ENCODE assay signal across 7 cellular contexts in the genomic region with DNA sequence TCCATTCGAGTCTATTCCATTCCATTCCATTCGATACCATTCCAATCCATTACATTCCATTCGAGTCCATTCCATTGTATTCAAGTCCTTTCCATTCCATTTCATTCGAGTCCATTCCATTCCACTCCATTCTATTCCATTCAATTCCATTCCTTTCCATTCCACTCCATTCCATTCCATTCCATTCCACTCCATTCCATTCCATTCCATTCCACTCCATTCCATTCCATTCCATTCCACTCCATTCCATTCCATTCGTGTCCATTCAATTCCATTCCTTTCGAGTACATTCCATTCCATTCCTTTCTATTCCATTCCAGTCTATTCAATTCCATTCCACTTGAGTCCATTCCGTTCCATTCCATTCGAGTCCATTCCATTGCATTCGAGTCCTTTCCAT.
DNase-seq lines count a peak whose midpoint lies in the region; ATAC-seq, FAIRE-seq and TF ChIP-seq lines count a peak whose summit lies in the region.
"Not testable (repeated sequence)": the region's sequence is repeated elsewhere in the genome, so short reads cannot be mapped to it uniquely, and the experiment has no call there.

No MANE protein-coding gene starts in this region.

- H3K56ac ChIP-seq in IMR-90 (ENCODE audit: extremely low read depth, insufficient read depth, low read length); mesendoderm (ENCODE audit: low read length): not testable (repeated sequence)

- H3K23ac ChIP-seq in IMR-90 (ENCODE audit: low read depth, low read length); mesendoderm (ENCODE audit: low read length): not testable (repeated sequence)

- not testable (repeated sequence) for H3K27me3 ChIP-seq in GM23338 (ENCODE audit: insufficient read depth); IMR-90 (ENCODE audit: control insufficient read depth, insufficient read depth, low read length); HepG2 (ENCODE audit: control insufficient read depth in 1 of 2, insufficient read depth in 2 of 2, low read length in 2 of 2); mesendoderm (ENCODE audit: insufficient read depth, low read length, poor library complexity); upper lobe of right lung

- H4K8ac ChIP-seq in IMR-90 (ENCODE audit: low read depth in 2 of 2, low read length in 2 of 2); mesendoderm (ENCODE audit: low read depth, low read length): not testable (repeated sequence)

- TF ChIP-seq CTCF in GM23338 (conservative IDR thresholded peaks at IDR 0.05; ENCODE audit: low read depth in 2 of 2); IMR-90 (conservative IDR thresholded peaks at IDR 0.05; ENCODE audit: low read depth, low read length); HepG2 (CRISPR knock-in tag; IDR thresholded peaks at IDR 0.05); upper lobe of right lung (IDR thresholded peaks at IDR 0.05): not testable (repeated sequence)

- not testable (repeated sequence) for TF ChIP-seq POLR2A in IMR-90 (IDR thresholded peaks at IDR 0.05; ENCODE audit: low read depth, low read length); HepG2 (IDR thresholded peaks at IDR 0.05; ENCODE audit: insufficient read depth in 1 of 2, low read depth in 2 of 2, low read length in 2 of 2)

- not testable (repeated sequence) for TF ChIP-seq EP300 in HepG2 (IDR thresholded peaks at IDR 0.05; ENCODE audit: low read depth in 2 of 2, low read length in 2 of 2); HepG2 (CRISPR knock-in tag; IDR thresholded peaks at IDR 0.05; ENCODE audit: borderline replicate concordance)

- H2BK20ac ChIP-seq in IMR-90 (ENCODE audit: low read depth, low read length): not testable (repeated sequence)

- TF ChIP-seq RAD21 in IMR-90 (IDR thresholded peaks at IDR 0.05; ENCODE audit: low read length); HepG2 (CRISPR knock-in tag; IDR thresholded peaks at IDR 0.05): not testable (repeated sequence)

- not testable (repeated sequence) for ATAC-seq in GM23338; IMR-90 (ENCODE audit: low read depth); HepG2
- ATAC-seq in esophagus mucosa: peak; percentile 26
- peak; percentile 41 for ATAC-seq in sciatic nerve
- ATAC-seq in upper lobe of right lung: peak; percentile 19

- H3K79me1 ChIP-seq in IMR-90 (ENCODE audit: low read depth in 1 of 2, low read length in 2 of 2); mesendoderm (ENCODE audit: low read length): not testable (repeated sequence)

- H3K14ac ChIP-seq in IMR-90 (replicated peaks; ENCODE audit: low read depth, low read length): not testable (repeated sequence)

- peaks cover 30% of the 10 kb centered on the region for H3K27me3 Mint-ChIP-seq in GM23338 (ENCODE audit: insufficient read depth, low read depth, poor library complexity)

- peaks cover 99% of the 10 kb centered on the region for H3K9me3 Mint-ChIP-seq in GM23338

- H4K5ac ChIP-seq in IMR-90 (ENCODE audit: low read depth, low read length); mesendoderm (ENCODE audit: low read length): not testable (repeated sequence)

- intact Hi-C loops in IMR-90 (cut with micrococcal nuclease); HepG2 (cut with micrococcal nuclease; ENCODE audit: unreplicated experiment); sciatic nerve (cut with DNase I); upper lobe of right lung (cut with DNase I): not testable (repeated sequence)

- not testable (repeated sequence) for H2AFZ ChIP-seq in GM23338; IMR-90 (replicated peaks; ENCODE audit: low read length, poor library complexity); HepG2 (ENCODE audit: low read length)

- peaks cover 96% of the 10 kb centered on the region for H3K36me3 Mint-ChIP-seq in GM23338 (ENCODE audit: low read depth)

- H3K4me1 ChIP-seq in GM23338 (ENCODE audit: insufficient read depth); IMR-90 (ENCODE audit: control insufficient read depth, insufficient read depth, low read length); HepG2 (ENCODE audit: insufficient read depth, low read length); mesendoderm (ENCODE audit: control insufficient read depth, low read depth, low read length); upper lobe of right lung: not testable (repeated sequence)

- not testable (repeated sequence) for H3K36me3 ChIP-seq in GM23338 (ENCODE audit: insufficient read depth); IMR-90 (ENCODE audit: control insufficient read depth, insufficient read depth, low read length); HepG2 (replicated peaks in 1 of 2; ENCODE audit: control insufficient read depth in 1 of 2, insufficient read depth in 2 of 2, low read length in 2 of 2); mesendoderm (ENCODE audit: control insufficient read depth, insufficient read depth, low read length); upper lobe of right lung

- not testable (repeated sequence) for H3K9me1 ChIP-seq in IMR-90 (ENCODE audit: insufficient read depth, low read length)

- H3K4me3 Mint-ChIP-seq in GM23338: not testable (repeated sequence)

- FAIRE-seq in HepG2 (lab: Jason Lieb, UNC): not testable (repeated sequence)

- peaks cover 18% of the 10 kb centered on the region; the same call in 1 of the 2 replicates for H3K9me3 ChIP-seq in IMR-90 (ENCODE audit: control insufficient read depth, insufficient read depth, low read length)
- H3K9me3 ChIP-seq in HepG2 (ENCODE audit: low read length): peaks cover 100% of the 10 kb centered on the region
- not testable (repeated sequence) for H3K9me3 ChIP-seq in upper lobe of right lung

- H3K79me2 ChIP-seq in GM23338 (replicated peaks; ENCODE audit: insufficient read depth); HepG2 (ENCODE audit: insufficient read depth, low read length); mesendoderm (ENCODE audit: control insufficient read depth, insufficient read depth, low read length): not testable (repeated sequence)

- H3K4me3 ChIP-seq in GM23338: peak overlapping the region; percentile 1; the same call in 1 of the 2 replicates
- H3K4me3 ChIP-seq in IMR-90 (ENCODE audit: insufficient read depth, low read depth, low read length); HepG2 (replicated peaks in 1 of 3; ENCODE audit: insufficient read depth in 1 of 3, low read depth in 2 of 3, low read length in 3 of 3); upper lobe of right lung: not testable (repeated sequence)
- H3K4me3 ChIP-seq in mesendoderm (ENCODE audit: low read length): peak overlapping the region; percentile 27

- H3K18ac ChIP-seq in IMR-90 (ENCODE audit: low read depth, low read length); mesendoderm (ENCODE audit: low read length): not testable (repeated sequence)

- H4K20me1 ChIP-seq in GM23338 (replicated peaks; ENCODE audit: insufficient read depth); IMR-90 (ENCODE audit: insufficient read depth, low read length); HepG2 (ENCODE audit: insufficient read depth, low read length): not testable (repeated sequence)

- not testable (repeated sequence) for H3K27ac Mint-ChIP-seq in GM23338

- H3K4me1 Mint-ChIP-seq in GM23338: not testable (repeated sequence)

- not testable (repeated sequence) for H3K27ac ChIP-seq in GM23338 (ENCODE audit: low read depth); IMR-90 (ENCODE audit: insufficient read depth, low read length); HepG2 (ENCODE audit: extremely low read length, insufficient read depth, low read length); mesendoderm (ENCODE audit: low read depth, low read length); upper lobe of right lung

- WGBS in IMR-90 (ENCODE audit: extremely low coverage in 2 of 2, insufficient read length in 1 of 2), 2 experiments: 32 to 97% methylated on average over 3 to 9 of the region's 9 CpGs
- 5% methylated on average over 9 of the region's 9 CpGs for WGBS in HepG2 (ENCODE audit: low lambda C conversion rate)
- 89% methylated on average over 5 of the region's 9 CpGs for WGBS in mesendoderm (ENCODE audit: extremely low coverage, insufficient coverage, low lambda C conversion rate)

- H3K9me2 ChIP-seq in GM23338 (ENCODE audit: insufficient read depth): not testable (repeated sequence)

- not testable (repeated sequence) for H2BK15ac ChIP-seq in IMR-90 (ENCODE audit: low read depth, low read length); mesendoderm (replicated peaks; ENCODE audit: low read depth)

- not testable (repeated sequence) for H2AK9ac ChIP-seq in IMR-90 (replicated peaks; ENCODE audit: low read depth, low read length, poor library complexity)

- not testable (repeated sequence) for H3K4ac ChIP-seq in IMR-90 (ENCODE audit: low read depth, low read length); mesendoderm (ENCODE audit: low read depth, low read length)

- H3K4me2 ChIP-seq in GM23338; IMR-90 (ENCODE audit: low read depth, low read length); HepG2 (ENCODE audit: low read depth, low read length); mesendoderm (ENCODE audit: low read length): not testable (repeated sequence)

- not testable (repeated sequence) for H3F3A ChIP-seq in GM23338 (replicated peaks; ENCODE audit: low read depth)

- CTCF ChIA-PET in IMR-90 (lab: Yijun Ruan, JAX); HepG2 (lab: Yijun Ruan, JAX; ENCODE audit: low intra/inter-chr PET ratio, low total read pairs): not testable (repeated sequence)

- in situ Hi-C loops in IMR-90 (cut with MboI; ENCODE audit: low sequenced_read_pairs); HepG2 (cut with HindIII; ENCODE audit: extremely low pct_ligation_motif_present, low pct_unique_long_range_greater_than_20kb): not testable (repeated sequence)

- DNase-seq in GM23338 (ENCODE audit: low spot score); IMR-90; HepG2 (ENCODE audit: low spot score); mesendoderm; sciatic nerve (ENCODE audit: low spot score); upper lobe of right lung: not testable (repeated sequence)

- H3K9ac ChIP-seq in IMR-90 (ENCODE audit: low read depth, low read length); HepG2 (ENCODE audit: insufficient read depth, low read depth, low read length); mesendoderm (ENCODE audit: low read length): not testable (repeated sequence)

- peak overlapping the region; percentile 59 for H2BK5ac ChIP-seq in IMR-90 (ENCODE audit: low read depth, low read length, poor library complexity, severe bottlenecking)
- H2BK5ac ChIP-seq in mesendoderm (ENCODE audit: low read length): not testable (repeated sequence)

- dilution Hi-C loops in IMR-90 (cut with HindIII; ENCODE audit: low sequenced_read_pairs, unreplicated experiment): not testable (repeated sequence)

- BruUV-seq in IMR-90 (replicated peaks; lab: Mats Ljungman, UMichigan); HepG2 (replicated peaks; lab: Mats Ljungman, UMichigan): not testable (repeated sequence)

- not testable (repeated sequence) for H4K91ac ChIP-seq in IMR-90 (ENCODE audit: insufficient read depth, low read depth, low read length)

- not testable (repeated sequence) for H2AK5ac ChIP-seq in IMR-90 (ENCODE audit: low read depth, low read length); mesendoderm (ENCODE audit: low read length)

- not testable (repeated sequence) for H2BK120ac ChIP-seq in IMR-90 (ENCODE audit: low read depth, low read length); mesendoderm (ENCODE audit: low read depth, low read length)

- POLR2A ChIA-PET in IMR-90 (lab: Charles Lee; ENCODE audit: unreplicated experiment); HepG2 (lab: Yijun Ruan, JAX): not testable (repeated sequence)
